1 cellular context compared by ENCODE assay signal in the genomic region with DNA sequence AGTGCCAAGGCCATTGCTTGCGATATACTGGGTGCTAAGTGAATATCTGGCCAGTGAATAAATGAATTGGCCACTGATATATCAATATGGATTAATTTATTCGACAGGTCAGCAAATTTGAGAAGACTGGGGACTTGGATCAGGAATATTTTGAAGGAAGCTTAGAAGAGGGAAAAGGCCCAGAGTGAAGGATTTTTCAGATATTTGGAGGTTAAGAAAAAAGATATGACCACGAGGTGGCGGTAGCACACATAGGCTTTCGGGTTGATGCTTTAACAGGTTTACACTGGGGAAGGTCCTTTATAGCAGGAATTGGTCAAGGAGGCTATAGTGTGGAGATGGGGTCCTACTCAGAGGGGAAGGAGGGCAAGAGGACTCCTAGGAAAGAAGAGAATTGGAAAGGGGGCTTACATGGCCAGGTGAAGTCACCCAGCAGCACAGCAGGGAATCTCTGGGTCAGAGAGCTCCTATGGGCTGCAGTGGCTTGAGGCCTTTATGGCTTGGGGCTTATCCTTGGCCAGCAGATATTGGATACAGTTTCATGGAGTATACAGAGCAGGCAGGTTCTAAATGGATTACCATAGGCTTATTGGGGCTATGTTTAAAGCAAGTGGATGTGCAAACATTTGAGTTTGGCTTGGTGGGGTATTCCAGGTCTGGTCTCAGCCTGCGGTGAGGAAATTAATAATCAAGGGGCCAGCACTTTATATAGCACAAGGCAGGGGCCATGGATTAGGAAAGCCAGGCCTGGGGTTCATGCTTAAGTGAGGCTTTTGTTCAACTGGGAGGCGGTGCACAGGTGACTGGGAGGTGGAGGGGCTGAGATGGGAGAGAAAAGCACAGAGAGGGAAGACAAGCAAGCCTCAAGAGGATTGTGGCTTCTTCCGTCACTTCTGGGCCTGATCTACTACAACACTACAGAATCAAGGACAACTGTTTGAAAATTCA.
TF ChIP-seq lines count a peak whose summit lies in the region.

No MANE protein-coding gene starts in this region.

TF ChIP-seq in HCT116, 20 proteins besides CTCF, POLR2A, EP300 and RAD21 (continued from another document):
- TF ChIP-seq, protein P1, sequence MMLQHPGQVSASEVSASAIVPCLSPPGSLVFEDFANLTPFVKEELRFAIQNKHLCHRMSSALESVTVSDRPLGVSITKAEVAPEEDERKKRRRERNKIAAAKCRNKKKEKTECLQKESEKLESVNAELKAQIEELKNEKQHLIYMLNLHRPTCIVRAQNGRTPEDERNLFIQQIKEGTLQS (IDR thresholded peaks at IDR 0.05), result no peak
- TF ChIP-seq, protein P2, sequence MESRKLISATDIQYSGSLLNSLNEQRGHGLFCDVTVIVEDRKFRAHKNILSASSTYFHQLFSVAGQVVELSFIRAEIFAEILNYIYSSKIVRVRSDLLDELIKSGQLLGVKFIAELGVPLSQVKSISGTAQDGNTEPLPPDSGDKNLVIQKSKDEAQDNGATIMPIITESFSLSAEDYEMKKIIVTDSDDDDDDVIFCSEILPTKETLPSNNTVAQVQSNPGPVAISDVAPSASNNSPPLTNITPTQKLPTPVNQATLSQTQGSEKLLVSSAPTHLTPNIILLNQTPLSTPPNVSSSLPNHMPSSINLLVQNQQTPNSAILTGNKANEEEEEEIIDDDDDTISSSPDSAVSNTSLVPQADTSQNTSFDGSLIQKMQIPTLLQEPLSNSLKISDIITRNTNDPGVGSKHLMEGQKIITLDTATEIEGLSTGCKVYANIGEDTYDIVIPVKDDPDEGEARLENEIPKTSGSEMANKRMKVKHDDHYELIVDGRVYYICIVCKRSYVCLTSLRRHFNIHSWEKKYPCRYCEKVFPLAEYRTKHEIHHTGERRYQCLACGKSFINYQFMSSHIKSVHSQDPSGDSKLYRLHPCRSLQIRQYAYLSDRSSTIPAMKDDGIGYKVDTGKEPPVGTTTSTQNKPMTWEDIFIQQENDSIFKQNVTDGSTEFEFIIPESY (IDR thresholded peaks at IDR 0.05; ENCODE audit: extremely low read depth, insufficient replicate concordance, low read length), result no peak
- TF ChIP-seq CEBPB (IDR thresholded peaks at IDR 0.05; ENCODE audit: low read depth) (no peak), ZNF274 (IDR thresholded peaks at IDR 0.05; ENCODE audit: low read depth, low read length) (no peak), FOSL1 (IDR thresholded peaks at IDR 0.05; ENCODE audit: low read depth) (no peak), EZH2phosphoT487 (IDR thresholded peaks at IDR 0.05; ENCODE audit: borderline replicate concordance) (no peak), TCF7L2 (IDR thresholded peaks at IDR 0.05; ENCODE audit: borderline replicate concordance, extremely low read depth, insufficient read depth, insufficient read length) (no peak), SIN3A (IDR thresholded peaks at IDR 0.05; ENCODE audit: low read depth) (no peak)
